22 cellular contexts compared by ENCODE assay signal in genomic region chr15:87508086-87508485, GRCh38.
"Had no signal": no experiment of that assay in that cellular context is flagged by ENCODE, and none has a peak within 500 bp of the region (broad histone marks: within the 10 kb centered on the region; RNA-seq: fewer than 3 reads in every experiment).

No MANE protein-coding gene starts in this region.

- H3K27me3 ChIP-seq: brain microvascular endothelial cell, foreskin keratinocyte, gastroesophageal sphincter had no signal

- H3K27ac ChIP-seq: brain microvascular endothelial cell, coronary artery, dorsolateral prefrontal cortex, foreskin keratinocyte, gastroesophageal sphincter had no signal

- ATAC-seq: activated T-cell treated with anti-CD3 and anti-CD28 coated beads, Interleukin-2, amount 50 U/mL, for 4 hours; activated T-helper 17 cell treated with anti-CD3 and anti-CD28 coated beads, Interleukin-2, amount 50 U/mL, for 72 hours; esophagus mucosa; foreskin keratinocyte; gastroesophageal sphincter had no signal

- H3K9me3 ChIP-seq: gastroesophageal sphincter had no signal

- H3K36me3 ChIP-seq: brain microvascular endothelial cell, gastroesophageal sphincter had no signal

- H3K4me3 ChIP-seq: coronary artery, dorsolateral prefrontal cortex, gastroesophageal sphincter had no signal

- DNase-seq: activated CD4-positive, alpha-beta memory T cell treated with anti-CD3 and anti-CD28 coated beads, Interleukin-2, amount 10 ng/mL, durations not matched to agents 7 days and 5 days; activated CD4-positive, alpha-beta T cell treated with anti-CD3 and anti-CD28 coated beads for 1 hour; activated CD4-positive, alpha-beta T cell treated with anti-CD3 and anti-CD28 coated beads for 4 hours; activated CD4-positive, alpha-beta T cell treated with anti-CD3 and anti-CD28 coated beads, Interleukin-2, amount 10 ng/mL, durations not matched to agents 7 days and 5 days; activated CD4-positive, alpha-beta T cell treated with anti-CD3 and anti-CD28 coated beads, Interleukin-2, amount 50 U/mL, for 4 hours; activated effector memory CD4-positive, alpha-beta T cell treated with Interleukin-2 at 50 U/mL for 16 hours; activated gamma-delta T cell treated with Interleukin-2 at 50 U/mL for 16 hours; activated naive CD4-positive, alpha-beta T cell treated with anti-CD3 and anti-CD28 coated beads, Interleukin-2, amount 50 U/mL, for 16 hours; activated naive CD4-positive, alpha-beta T cell treated with Interleukin-2 at 50 U/mL for 16 hours; activated T-cell treated with anti-CD3 and anti-CD28 coated beads, Interleukin-2, amount 50 U/mL, for 4 hours; amniotic stem cell; anterior cingulate cortex; brain microvascular endothelial cell; dorsolateral prefrontal cortex; effector memory CD4-positive, alpha-beta T cell; endodermal cell; foreskin keratinocyte; T-helper 2 cell had no signal

- H3K4me1 ChIP-seq: foreskin keratinocyte, gastroesophageal sphincter had no signal
